Comparison of ENCODE assay signal across 1 cellular context in genomic region chr10:102432162-102432950, GRCh38.
TF ChIP-seq lines count a peak whose summit lies in the region.

A gene with protein sequence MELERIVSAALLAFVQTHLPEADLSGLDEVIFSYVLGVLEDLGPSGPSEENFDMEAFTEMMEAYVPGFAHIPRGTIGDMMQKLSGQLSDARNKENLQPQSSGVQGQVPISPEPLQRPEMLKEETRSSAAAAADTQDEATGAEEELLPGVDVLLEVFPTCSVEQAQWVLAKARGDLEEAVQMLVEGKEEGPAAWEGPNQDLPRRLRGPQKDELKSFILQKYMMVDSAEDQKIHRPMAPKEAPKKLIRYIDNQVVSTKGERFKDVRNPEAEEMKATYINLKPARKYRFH (minus strand): TSS chr10:102432574. CDS start chr10:102425188, 7,386 bp downstream.

TF ChIP-seq in HepG2, 621 proteins besides CTCF, POLR2A, EP300 and RAD21 (continued from another document and continues in another):
- TF ChIP-seq AGO2 (optimal IDR thresholded peaks at IDR 0.05; ENCODE audit: low read depth, low read length) = peak; percentile 63
- TF ChIP-seq ZHX2 (IDR thresholded peaks at IDR 0.05; ENCODE audit: low read depth) = peak; percentile 96
- TF ChIP-seq ZHX2 (CRISPR knock-in tag; IDR thresholded peaks at IDR 0.05; ENCODE audit: borderline replicate concordance) = no peak
- 0 out of 2 replicates have a peak, but pooled peaks have one; percentile 45 for TF ChIP-seq PAX8 (CRISPR knock-in tag; IDR thresholded peaks at IDR 0.05; ENCODE audit: borderline replicate concordance)
- TF ChIP-seq GATAD1 (CRISPR knock-in tag; IDR thresholded peaks at IDR 0.05) = peak; percentile 88
- TF ChIP-seq, protein P1, sequence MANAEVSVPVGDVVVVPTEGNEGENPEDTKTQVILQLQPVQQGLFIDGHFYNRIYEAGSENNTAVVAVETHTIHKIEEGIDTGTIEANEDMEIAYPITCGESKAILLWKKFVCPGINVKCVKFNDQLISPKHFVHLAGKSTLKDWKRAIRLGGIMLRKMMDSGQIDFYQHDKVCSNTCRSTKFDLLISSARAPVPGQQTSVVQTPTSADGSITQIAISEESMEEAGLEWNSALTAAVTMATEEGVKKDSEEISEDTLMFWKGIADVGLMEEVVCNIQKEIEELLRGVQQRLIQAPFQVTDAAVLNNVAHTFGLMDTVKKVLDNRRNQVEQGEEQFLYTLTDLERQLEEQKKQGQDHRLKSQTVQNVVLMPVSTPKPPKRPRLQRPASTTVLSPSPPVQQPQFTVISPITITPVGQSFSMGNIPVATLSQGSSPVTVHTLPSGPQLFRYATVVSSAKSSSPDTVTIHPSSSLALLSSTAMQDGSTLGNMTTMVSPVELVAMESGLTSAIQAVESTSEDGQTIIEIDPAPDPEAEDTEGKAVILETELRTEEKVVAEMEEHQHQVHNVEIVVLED (CRISPR knock-in tag; IDR thresholded peaks at IDR 0.05; ENCODE audit: borderline replicate concordance) = peak; percentile 89
- peak; percentile 83 for TF ChIP-seq SALL1 (CRISPR knock-in tag; IDR thresholded peaks at IDR 0.05)
- peak; percentile 76 for TF ChIP-seq IRF2 (CRISPR knock-in tag; IDR thresholded peaks at IDR 0.05)
- peak; percentile 74; the same call in 1 of the 2 replicates for TF ChIP-seq ATF2 (CRISPR knock-in tag; IDR thresholded peaks at IDR 0.05)
- peak; percentile 61; the same call in 1 of the 2 replicates for TF ChIP-seq KDM3A (CRISPR knock-in tag; IDR thresholded peaks at IDR 0.05; ENCODE audit: low read depth)
- TF ChIP-seq TAF1 (CRISPR knock-in tag; IDR thresholded peaks at IDR 0.05) = peak; percentile 83; the same call in 1 of the 2 replicates
- TF ChIP-seq ZNF607 (CRISPR knock-in tag; IDR thresholded peaks at IDR 0.05; ENCODE audit: borderline replicate concordance) = no peak; the same call in 1 of the 2 replicates
- TF ChIP-seq, protein P2, sequence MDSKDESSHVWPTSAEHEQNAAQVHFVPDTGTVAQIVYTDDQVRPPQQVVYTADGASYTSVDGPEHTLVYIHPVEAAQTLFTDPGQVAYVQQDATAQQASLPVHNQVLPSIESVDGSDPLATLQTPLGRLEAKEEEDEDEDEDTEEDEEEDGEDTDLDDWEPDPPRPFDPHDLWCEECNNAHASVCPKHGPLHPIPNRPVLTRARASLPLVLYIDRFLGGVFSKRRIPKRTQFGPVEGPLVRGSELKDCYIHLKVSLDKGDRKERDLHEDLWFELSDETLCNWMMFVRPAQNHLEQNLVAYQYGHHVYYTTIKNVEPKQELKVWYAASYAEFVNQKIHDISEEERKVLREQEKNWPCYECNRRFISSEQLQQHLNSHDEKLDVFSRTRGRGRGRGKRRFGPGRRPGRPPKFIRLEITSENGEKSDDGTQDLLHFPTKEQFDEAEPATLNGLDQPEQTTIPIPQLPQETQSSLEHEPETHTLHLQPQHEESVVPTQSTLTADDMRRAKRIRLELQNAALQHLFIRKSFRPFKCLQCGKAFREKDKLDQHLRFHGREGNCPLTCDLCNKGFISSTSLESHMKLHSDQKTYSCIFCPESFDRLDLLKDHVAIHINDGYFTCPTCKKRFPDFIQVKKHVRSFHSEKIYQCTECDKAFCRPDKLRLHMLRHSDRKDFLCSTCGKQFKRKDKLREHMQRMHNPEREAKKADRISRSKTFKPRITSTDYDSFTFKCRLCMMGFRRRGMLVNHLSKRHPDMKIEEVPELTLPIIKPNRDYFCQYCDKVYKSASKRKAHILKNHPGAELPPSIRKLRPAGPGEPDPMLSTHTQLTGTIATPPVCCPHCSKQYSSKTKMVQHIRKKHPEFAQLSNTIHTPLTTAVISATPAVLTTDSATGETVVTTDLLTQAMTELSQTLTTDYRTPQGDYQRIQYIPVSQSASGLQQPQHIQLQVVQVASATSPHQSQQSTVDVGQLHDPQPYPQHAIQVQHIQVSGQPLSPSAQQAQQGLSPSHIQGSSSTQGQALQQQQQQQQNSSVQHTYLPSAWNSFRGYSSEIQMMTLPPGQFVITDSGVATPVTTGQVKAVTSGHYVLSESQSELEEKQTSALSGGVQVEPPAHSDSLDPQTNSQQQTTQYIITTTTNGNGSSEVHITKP (CRISPR knock-in tag; IDR thresholded peaks at IDR 0.05; ENCODE audit: low read depth) = 0 out of 2 replicates have a peak, but pooled peaks have one; percentile 47
- TF ChIP-seq SUZ12 (IDR thresholded peaks at IDR 0.05; ENCODE audit: low read depth, low read length) = no peak
- TF ChIP-seq, protein P3, sequence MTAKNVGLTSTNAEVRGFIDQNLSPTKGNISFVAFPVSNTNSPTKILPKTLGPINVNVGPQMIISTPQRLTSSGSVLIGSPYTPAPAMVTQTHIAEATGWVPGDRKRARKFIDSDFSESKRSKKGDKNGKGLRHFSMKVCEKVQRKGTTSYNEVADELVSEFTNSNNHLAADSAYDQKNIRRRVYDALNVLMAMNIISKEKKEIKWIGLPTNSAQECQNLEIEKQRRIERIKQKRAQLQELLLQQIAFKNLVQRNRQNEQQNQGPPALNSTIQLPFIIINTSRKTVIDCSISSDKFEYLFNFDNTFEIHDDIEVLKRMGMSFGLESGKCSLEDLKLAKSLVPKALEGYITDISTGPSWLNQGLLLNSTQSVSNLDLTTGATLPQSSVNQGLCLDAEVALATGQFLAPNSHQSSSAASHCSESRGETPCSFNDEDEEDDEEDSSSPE (CRISPR knock-in tag; IDR thresholded peaks at IDR 0.05) = peak; percentile 79; the same call in 1 of the 2 replicates
- TF ChIP-seq, protein P4, sequence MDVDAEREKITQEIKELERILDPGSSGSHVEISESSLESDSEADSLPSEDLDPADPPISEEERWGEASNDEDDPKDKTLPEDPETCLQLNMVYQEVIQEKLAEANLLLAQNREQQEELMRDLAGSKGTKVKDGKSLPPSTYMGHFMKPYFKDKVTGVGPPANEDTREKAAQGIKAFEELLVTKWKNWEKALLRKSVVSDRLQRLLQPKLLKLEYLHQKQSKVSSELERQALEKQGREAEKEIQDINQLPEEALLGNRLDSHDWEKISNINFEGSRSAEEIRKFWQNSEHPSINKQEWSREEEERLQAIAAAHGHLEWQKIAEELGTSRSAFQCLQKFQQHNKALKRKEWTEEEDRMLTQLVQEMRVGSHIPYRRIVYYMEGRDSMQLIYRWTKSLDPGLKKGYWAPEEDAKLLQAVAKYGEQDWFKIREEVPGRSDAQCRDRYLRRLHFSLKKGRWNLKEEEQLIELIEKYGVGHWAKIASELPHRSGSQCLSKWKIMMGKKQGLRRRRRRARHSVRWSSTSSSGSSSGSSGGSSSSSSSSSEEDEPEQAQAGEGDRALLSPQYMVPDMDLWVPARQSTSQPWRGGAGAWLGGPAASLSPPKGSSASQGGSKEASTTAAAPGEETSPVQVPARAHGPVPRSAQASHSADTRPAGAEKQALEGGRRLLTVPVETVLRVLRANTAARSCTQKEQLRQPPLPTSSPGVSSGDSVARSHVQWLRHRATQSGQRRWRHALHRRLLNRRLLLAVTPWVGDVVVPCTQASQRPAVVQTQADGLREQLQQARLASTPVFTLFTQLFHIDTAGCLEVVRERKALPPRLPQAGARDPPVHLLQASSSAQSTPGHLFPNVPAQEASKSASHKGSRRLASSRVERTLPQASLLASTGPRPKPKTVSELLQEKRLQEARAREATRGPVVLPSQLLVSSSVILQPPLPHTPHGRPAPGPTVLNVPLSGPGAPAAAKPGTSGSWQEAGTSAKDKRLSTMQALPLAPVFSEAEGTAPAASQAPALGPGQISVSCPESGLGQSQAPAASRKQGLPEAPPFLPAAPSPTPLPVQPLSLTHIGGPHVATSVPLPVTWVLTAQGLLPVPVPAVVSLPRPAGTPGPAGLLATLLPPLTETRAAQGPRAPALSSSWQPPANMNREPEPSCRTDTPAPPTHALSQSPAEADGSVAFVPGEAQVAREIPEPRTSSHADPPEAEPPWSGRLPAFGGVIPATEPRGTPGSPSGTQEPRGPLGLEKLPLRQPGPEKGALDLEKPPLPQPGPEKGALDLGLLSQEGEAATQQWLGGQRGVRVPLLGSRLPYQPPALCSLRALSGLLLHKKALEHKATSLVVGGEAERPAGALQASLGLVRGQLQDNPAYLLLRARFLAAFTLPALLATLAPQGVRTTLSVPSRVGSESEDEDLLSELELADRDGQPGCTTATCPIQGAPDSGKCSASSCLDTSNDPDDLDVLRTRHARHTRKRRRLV (CRISPR knock-in tag; IDR thresholded peaks at IDR 0.05) = peak; percentile 83; the same call in 1 of the 2 replicates
- no peak for TF ChIP-seq SMARCE1 (IDR thresholded peaks at IDR 0.05; ENCODE audit: borderline replicate concordance)
- peak; percentile 57 for TF ChIP-seq PITX1 (CRISPR knock-in tag; IDR thresholded peaks at IDR 0.05)
- TF ChIP-seq PCBP1 (IDR thresholded peaks at IDR 0.05; ENCODE audit: borderline replicate concordance, low read depth, low read length) = peak; percentile 74; the same call in 1 of the 2 replicates
- TF ChIP-seq ATF4 (CRISPR knock-in tag; IDR thresholded peaks at IDR 0.05) = peak in 1 of 2 experiments; percentile 46; a peak in 2 of 4 replicates
- TF ChIP-seq, protein P5, sequence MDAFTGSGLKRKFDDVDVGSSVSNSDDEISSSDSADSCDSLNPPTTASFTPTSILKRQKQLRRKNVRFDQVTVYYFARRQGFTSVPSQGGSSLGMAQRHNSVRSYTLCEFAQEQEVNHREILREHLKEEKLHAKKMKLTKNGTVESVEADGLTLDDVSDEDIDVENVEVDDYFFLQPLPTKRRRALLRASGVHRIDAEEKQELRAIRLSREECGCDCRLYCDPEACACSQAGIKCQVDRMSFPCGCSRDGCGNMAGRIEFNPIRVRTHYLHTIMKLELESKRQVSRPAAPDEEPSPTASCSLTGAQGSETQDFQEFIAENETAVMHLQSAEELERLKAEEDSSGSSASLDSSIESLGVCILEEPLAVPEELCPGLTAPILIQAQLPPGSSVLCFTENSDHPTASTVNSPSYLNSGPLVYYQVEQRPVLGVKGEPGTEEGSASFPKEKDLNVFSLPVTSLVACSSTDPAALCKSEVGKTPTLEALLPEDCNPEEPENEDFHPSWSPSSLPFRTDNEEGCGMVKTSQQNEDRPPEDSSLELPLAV (CRISPR knock-in tag; conservative IDR thresholded peaks at IDR 0.05; ENCODE audit: low read depth) = no peak
- peak; percentile 84 for TF ChIP-seq HCFC1 (IDR thresholded peaks at IDR 0.05; ENCODE audit: low read depth, low read length)
- no peak for TF ChIP-seq HOXD1 (CRISPR knock-in tag; IDR thresholded peaks at IDR 0.05)
- TF ChIP-seq, protein P6, sequence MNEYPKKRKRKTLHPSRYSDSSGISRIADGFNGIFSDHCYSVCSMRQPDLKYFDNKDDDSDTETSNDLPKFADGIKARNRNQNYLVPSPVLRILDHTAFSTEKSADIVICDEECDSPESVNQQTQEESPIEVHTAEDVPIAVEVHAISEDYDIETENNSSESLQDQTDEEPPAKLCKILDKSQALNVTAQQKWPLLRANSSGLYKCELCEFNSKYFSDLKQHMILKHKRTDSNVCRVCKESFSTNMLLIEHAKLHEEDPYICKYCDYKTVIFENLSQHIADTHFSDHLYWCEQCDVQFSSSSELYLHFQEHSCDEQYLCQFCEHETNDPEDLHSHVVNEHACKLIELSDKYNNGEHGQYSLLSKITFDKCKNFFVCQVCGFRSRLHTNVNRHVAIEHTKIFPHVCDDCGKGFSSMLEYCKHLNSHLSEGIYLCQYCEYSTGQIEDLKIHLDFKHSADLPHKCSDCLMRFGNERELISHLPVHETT (CRISPR knock-in tag; conservative IDR thresholded peaks at IDR 0.05) = no peak
- TF ChIP-seq FOXA3 (CRISPR knock-in tag; IDR thresholded peaks at IDR 0.05) = peak; percentile 52
- TF ChIP-seq ATF3 (CRISPR knock-in tag; IDR thresholded peaks at IDR 0.05) = 0 out of 2 replicates have a peak, but pooled peaks have one; percentile 20
